In the genomic region with DNA sequence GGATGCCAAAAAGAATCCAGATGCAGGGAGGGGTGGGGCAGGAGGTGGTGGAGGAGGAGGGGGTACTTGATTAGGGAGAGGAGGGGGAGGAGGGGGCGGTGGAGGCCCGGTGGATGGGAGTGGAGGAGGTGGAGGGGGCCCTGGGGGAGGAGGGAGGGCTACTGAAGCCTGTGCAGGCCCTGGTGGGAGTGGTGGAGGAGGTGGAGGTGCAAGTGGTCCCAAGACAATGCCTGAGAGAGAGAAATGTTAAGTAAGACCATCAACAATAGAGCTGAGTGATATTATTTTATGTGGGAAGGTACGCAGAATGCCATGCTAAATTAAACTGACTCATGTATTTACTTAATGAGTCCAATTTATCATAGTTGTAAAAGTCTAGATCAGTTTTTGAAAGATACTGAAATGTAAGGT, we compare ENCODE assay signal across 1 cellular context.
TF ChIP-seq lines count a peak whose summit lies in the region.

No MANE protein-coding gene starts in this region.

TF ChIP-seq in GM23338, 12 proteins besides CTCF, POLR2A, EP300 and RAD21 (continued from another document):
- TF ChIP-seq, protein P1, sequence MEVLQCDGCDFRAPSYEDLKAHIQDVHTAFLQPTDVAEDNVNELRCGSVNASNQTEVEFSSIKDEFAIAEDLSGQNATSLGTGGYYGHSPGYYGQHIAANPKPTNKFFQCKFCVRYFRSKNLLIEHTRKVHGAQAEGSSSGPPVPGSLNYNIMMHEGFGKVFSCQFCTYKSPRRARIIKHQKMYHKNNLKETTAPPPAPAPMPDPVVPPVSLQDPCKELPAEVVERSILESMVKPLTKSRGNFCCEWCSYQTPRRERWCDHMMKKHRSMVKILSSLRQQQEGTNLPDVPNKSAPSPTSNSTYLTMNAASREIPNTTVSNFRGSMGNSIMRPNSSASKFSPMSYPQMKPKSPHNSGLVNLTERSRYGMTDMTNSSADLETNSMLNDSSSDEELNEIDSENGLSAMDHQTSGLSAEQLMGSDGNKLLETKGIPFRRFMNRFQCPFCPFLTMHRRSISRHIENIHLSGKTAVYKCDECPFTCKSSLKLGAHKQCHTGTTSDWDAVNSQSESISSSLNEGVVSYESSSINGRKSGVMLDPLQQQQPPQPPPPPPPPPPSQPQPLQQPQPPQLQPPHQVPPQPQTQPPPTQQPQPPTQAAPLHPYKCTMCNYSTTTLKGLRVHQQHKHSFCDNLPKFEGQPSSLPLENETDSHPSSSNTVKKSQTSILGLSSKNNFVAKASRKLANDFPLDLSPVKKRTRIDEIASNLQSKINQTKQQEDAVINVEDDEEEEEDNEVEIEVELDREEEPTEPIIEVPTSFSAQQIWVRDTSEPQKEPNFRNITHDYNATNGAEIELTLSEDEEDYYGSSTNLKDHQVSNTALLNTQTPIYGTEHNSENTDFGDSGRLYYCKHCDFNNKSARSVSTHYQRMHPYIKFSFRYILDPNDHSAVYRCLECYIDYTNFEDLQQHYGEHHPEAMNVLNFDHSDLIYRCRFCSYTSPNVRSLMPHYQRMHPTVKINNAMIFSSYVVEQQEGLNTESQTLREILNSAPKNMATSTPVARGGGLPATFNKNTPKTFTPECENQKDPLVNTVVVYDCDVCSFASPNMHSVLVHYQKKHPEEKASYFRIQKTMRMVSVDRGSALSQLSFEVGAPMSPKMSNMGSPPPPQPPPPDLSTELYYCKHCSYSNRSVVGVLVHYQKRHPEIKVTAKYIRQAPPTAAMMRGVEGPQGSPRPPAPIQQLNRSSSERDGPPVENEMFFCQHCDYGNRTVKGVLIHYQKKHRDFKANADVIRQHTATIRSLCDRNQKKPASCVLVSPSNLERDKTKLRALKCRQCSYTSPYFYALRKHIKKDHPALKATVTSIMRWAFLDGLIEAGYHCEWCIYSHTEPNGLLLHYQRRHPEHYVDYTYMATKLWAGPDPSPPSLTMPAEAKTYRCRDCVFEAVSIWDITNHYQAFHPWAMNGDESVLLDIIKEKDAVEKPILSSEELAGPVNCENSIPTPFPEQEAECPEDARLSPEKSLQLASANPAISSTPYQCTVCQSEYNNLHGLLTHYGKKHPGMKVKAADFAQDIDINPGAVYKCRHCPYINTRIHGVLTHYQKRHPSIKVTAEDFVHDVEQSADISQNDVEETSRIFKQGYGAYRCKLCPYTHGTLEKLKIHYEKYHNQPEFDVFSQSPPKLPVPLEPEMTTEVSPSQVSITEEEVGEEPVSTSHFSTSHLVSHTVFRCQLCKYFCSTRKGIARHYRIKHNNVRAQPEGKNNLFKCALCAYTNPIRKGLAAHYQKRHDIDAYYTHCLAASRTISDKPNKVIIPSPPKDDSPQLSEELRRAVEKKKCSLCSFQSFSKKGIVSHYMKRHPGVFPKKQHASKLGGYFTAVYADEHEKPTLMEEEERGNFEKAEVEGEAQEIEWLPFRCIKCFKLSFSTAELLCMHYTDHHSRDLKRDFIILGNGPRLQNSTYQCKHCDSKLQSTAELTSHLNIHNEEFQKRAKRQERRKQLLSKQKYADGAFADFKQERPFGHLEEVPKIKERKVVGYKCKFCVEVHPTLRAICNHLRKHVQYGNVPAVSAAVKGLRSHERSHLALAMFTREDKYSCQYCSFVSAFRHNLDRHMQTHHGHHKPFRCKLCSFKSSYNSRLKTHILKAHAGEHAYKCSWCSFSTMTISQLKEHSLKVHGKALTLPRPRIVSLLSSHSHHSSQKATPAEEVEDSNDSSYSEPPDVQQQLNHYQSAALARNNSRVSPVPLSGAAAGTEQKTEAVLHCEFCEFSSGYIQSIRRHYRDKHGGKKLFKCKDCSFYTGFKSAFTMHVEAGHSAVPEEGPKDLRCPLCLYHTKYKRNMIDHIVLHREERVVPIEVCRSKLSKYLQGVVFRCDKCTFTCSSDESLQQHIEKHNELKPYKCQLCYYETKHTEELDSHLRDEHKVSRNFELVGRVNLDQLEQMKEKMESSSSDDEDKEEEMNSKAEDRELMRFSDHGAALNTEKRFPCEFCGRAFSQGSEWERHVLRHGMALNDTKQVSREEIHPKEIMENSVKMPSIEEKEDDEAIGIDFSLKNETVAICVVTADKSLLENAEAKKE (CRISPR knock-in tag; IDR thresholded peaks at IDR 0.05) = no peak
- TF ChIP-seq JUNB (IDR thresholded peaks at IDR 0.05; ENCODE audit: unreplicated experiment) (no peak), REST (IDR thresholded peaks at IDR 0.05; ENCODE audit: unreplicated experiment) (no peak), STAT1 (IDR thresholded peaks at IDR 0.05; ENCODE audit: unreplicated experiment) (no peak), CREB1 (CRISPR knock-in tag; IDR thresholded peaks at IDR 0.05; ENCODE audit: low read depth) (no peak), ZNF331 (CRISPR knock-in tag; IDR thresholded peaks at IDR 0.05; ENCODE audit: low read depth) (no peak), ZNF114 (CRISPR knock-in tag; IDR thresholded peaks at IDR 0.05) (no peak), EZH2 (IDR thresholded peaks at IDR 0.05; ENCODE audit: low read depth, unreplicated experiment) (no peak), NANOG (IDR thresholded peaks at IDR 0.05; ENCODE audit: borderline replicate concordance) (no peak)
